24 cellular contexts compared by ENCODE assay signal in the genomic region with DNA sequence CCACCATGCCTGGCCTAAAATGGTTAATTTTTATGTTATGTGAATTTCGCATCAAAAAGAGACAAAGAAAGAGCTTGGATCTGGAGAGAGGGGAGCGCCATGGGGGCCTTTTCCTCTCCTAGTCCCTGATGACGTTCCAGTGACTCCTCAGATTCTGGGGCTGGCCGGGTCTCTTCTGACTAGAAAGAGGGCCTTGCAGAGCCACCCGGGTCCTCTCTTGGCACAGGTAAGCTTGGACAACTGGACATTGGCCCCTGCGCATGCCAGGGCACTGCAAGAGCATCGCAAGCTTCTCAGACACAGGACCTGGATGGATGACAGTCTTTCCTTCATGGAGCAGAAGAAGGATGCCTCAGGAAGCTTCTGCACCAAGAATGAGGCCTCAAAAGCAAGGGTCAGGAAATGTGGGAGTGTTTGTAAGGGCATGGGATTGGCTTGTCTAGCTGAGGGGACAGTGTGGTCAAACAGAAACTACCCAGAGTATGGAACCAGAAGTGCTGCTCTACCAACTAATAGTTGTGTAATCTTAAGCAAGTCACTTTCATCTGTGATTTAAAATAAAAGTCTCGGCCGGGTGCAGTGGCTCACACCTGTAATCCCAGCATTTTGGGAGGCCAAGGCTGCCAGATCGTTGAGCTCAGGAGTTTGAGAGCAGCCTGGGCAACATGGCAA.
"Had no signal": no experiment of that assay in that cellular context is flagged by ENCODE, and none has a peak within 500 bp of the region (broad histone marks: within the 10 kb centered on the region; RNA-seq: fewer than 3 reads in every experiment).

No MANE protein-coding gene starts in this region.

- H3K27me3 ChIP-seq: colonic mucosa, esophagus muscularis mucosa, hepatocyte, pancreas, stomach, suprapubic skin, tibial nerve had no signal

- FAIRE-seq: astrocyte, frontal cortex, pancreas, urothelium cell line had no signal

- DNase-seq: activated CD4-positive, alpha-beta T cell treated with anti-CD3 and anti-CD28 coated beads, Interleukin-2, amount 10 ng/mL, durations not matched to agents 7 days and 5 days; activated CD4-positive, CD25-positive, alpha-beta regulatory T cell treated with anti-CD3 and anti-CD28 coated beads, Interleukin-2, amount 50 U/mL, for 72 hours; activated CD8-positive, alpha-beta T cell treated with anti-CD3 and anti-CD28 coated beads, Interleukin-2, amount 10 ng/mL, durations not matched to agents 7 days and 5 days; activated naive CD4-positive, alpha-beta T cell; colonic mucosa; glutamatergic neuron; midbrain; pancreas; stimulated activated CD4-positive, alpha-beta T cell treated with anti-CD3 and anti-CD28 coated beads, Interleukin-12 subunit alpha, Interleukin-12 subunit beta, amount 100 ng/mL, for 4 hours; stomach; WERI-Rb-1 had no signal

- H3K27ac Mint-ChIP-seq: activated CD4-positive, alpha-beta T cell treated with anti-CD3 and anti-CD28 coated beads, Interleukin-2, amount 10 ng/mL, durations not matched to agents 7 days and 5 days; activated CD8-positive, alpha-beta T cell treated with anti-CD3 and anti-CD28 coated beads, Interleukin-2, amount 10 ng/mL, durations not matched to agents 7 days and 5 days; activated naive CD8-positive, alpha-beta T cell; activated T-helper 17 cell treated with anti-CD3 and anti-CD28 coated beads, Interleukin-2, amount 50 U/mL, for 72 hours; nephron; stimulated activated effector memory CD8-positive, alpha-beta T cell treated with anti-CD3 and anti-CD28 coated beads, Interleukin-12 subunit alpha, Interleukin-12 subunit beta, amount 100 ng/mL, for 72 hours had no signal

- H3K27ac ChIP-seq: colonic mucosa, esophagus muscularis mucosa, hepatocyte, pancreas, stomach, suprapubic skin, tibial nerve, WERI-Rb-1 had no signal

- H3K36me3 ChIP-seq: colonic mucosa, pancreas, stomach, suprapubic skin, WERI-Rb-1 had no signal

- H3K27me3 Mint-ChIP-seq: activated CD4-positive, alpha-beta T cell treated with anti-CD3 and anti-CD28 coated beads, Interleukin-2, amount 10 ng/mL, durations not matched to agents 7 days and 5 days; activated naive CD8-positive, alpha-beta T cell; activated T-helper 17 cell treated with anti-CD3 and anti-CD28 coated beads, Interleukin-2, amount 50 U/mL, for 72 hours; central memory CD8-positive, alpha-beta T cell had no signal

- H3K4me3 ChIP-seq: colonic mucosa, esophagus muscularis mucosa, hepatocyte, pancreas, stomach, suprapubic skin, tibial nerve had no signal

- H3K4me3 Mint-ChIP-seq: activated CD4-positive, alpha-beta T cell treated with anti-CD3 and anti-CD28 coated beads, Interleukin-2, amount 10 ng/mL, durations not matched to agents 7 days and 5 days; activated CD8-positive, alpha-beta T cell treated with anti-CD3 and anti-CD28 coated beads, Interleukin-2, amount 10 ng/mL, durations not matched to agents 7 days and 5 days; activated naive CD8-positive, alpha-beta T cell; activated T-helper 17 cell treated with anti-CD3 and anti-CD28 coated beads, Interleukin-2, amount 50 U/mL, for 72 hours; central memory CD8-positive, alpha-beta T cell; nephron; stimulated activated effector memory CD8-positive, alpha-beta T cell treated with anti-CD3 and anti-CD28 coated beads, Interleukin-12 subunit alpha, Interleukin-12 subunit beta, amount 100 ng/mL, for 72 hours had no signal

- H3K9me3 Mint-ChIP-seq: activated T-helper 17 cell treated with anti-CD3 and anti-CD28 coated beads, Interleukin-2, amount 50 U/mL, for 72 hours; central memory CD8-positive, alpha-beta T cell had no signal

- ATAC-seq: activated CD8-positive, alpha-beta T cell treated with anti-CD3 and anti-CD28 coated beads, Interleukin-2, amount 10 ng/mL, durations not matched to agents 7 days and 5 days; activated T-helper 17 cell treated with anti-CD3 and anti-CD28 coated beads, Interleukin-2, amount 50 U/mL, for 72 hours; pancreas; right cardiac atrium; stimulated activated effector memory CD8-positive, alpha-beta T cell treated with anti-CD3 and anti-CD28 coated beads, Interleukin-12 subunit alpha, Interleukin-12 subunit beta, amount 100 ng/mL, for 72 hours had no signal

- H3K9me3 ChIP-seq: colonic mucosa, pancreas, suprapubic skin had no signal

- H3K4me1 ChIP-seq: colonic mucosa, tibial nerve had no signal

- H3K4me2 ChIP-seq: hepatocyte had no signal
